15 cellular contexts compared by ENCODE assay signal in genomic region chr6:35080821-35081425, GRCh38.
DNase-seq lines count a peak whose midpoint lies in the region; ATAC-seq and TF ChIP-seq lines count a peak whose summit lies in the region.
"Had no signal": no experiment of that assay in that cellular context is flagged by ENCODE, and none has a peak within 500 bp of the region (broad histone marks: within the 10 kb centered on the region; RNA-seq: fewer than 3 reads in every experiment).

No MANE protein-coding gene starts in this region.

- no peaks in the 10 kb centered on the region for H3K4me1 Mint-ChIP-seq in stimulated activated effector memory CD8-positive, alpha-beta T cell treated with anti-CD3 and anti-CD28 coated beads, Interleukin-12 subunit alpha, Interleukin-12 subunit beta, amount 100 ng/mL, for 72 hours

- no TSS peak for BruUV-seq in A673 (replicated peaks; lab: Mats Ljungman, UMichigan)

- no peaks in the 10 kb centered on the region for H3K9me3 Mint-ChIP-seq in stimulated activated effector memory CD8-positive, alpha-beta T cell treated with anti-CD3 and anti-CD28 coated beads, Interleukin-12 subunit alpha, Interleukin-12 subunit beta, amount 100 ng/mL, for 72 hours
- H3K9me3 Mint-ChIP-seq: activated naive CD4-positive, alpha-beta T cell treated with anti-CD3 and anti-CD28 coated beads for 36 hours; naive thymus-derived CD8-positive, alpha-beta T cell had no signal

- POLR2A ChIA-PET in A673 (lab: Charles Lee; ENCODE audit: low non-redundant PET) = interaction anchor here (0.5 kb wide), 1 partner anchor 189 kb away, joined by 4 read pairs; no protein-coding TSS in a partner anchor

- peak overlapping the region; percentile 62 for H3K27ac ChIP-seq in caudate nucleus (ENCODE audit: low read depth, low read length)
- H3K27ac ChIP-seq in lower lobe of right lung = peak overlapping the region; percentile 75
- peak overlapping the region; percentile 67 for H3K27ac ChIP-seq in temporal lobe (ENCODE audit: low read depth, low read length)
- no peak overlapping the region for H3K27ac ChIP-seq in A673 (ENCODE audit: low read depth, low read length, poor library complexity, severe bottlenecking)
- H3K27ac ChIP-seq: 22Rv1, colonic mucosa had no signal

- H3K4me1 ChIP-seq in lower lobe of right lung (peaks cover 19% of the 10 kb centered on the region), A673 (ENCODE audit: insufficient read depth, low read length, poor library complexity, severe bottlenecking) (peaks cover 8% of the 10 kb centered on the region)
- H3K4me1 ChIP-seq: colonic mucosa had no signal

- H3K27me3 ChIP-seq in lower lobe of right lung (ENCODE audit: low read depth) (no peaks in the 10 kb centered on the region), A673 (replicated peaks; ENCODE audit: insufficient read depth, low read depth, low read length, poor library complexity) (no peaks in the 10 kb centered on the region)
- H3K27me3 ChIP-seq: colonic mucosa had no signal

- peak; percentile 57 for DNase-seq in SIG-M5 treated with dmso at 0.1 percent for 504 hours (lab: John Stamatoyannopoulos, UW; ENCODE audit: unreplicated experiment)
- DNase-seq in SIG-M5 (lab: John Stamatoyannopoulos, UW) = no peak
- no peak for DNase-seq in caudate nucleus (lab: John Stamatoyannopoulos, UW)
- DNase-seq in lower lobe of right lung = no peak
- DNase-seq in stimulated activated effector memory CD8-positive, alpha-beta T cell treated with anti-CD3 and anti-CD28 coated beads, Interleukin-12 subunit alpha, Interleukin-12 subunit beta, amount 100 ng/mL, for 72 hours (ENCODE audit: low spot score in 2 of 2) = no peak
- DNase-seq in NAMALWA (ENCODE audit: low spot score) = no peak
- no peak for DNase-seq in A673 (ENCODE audit: low spot score)
- DNase-seq: activated CD4-positive, alpha-beta T cell treated with anti-CD3 and anti-CD28 coated beads, Interleukin-2, amount 50 U/mL, for 4 hours; activated naive CD4-positive, alpha-beta T cell treated with anti-CD3 and anti-CD28 coated beads for 36 hours; colonic mucosa; NCI-H1092 treated with DMSO at 0.1 percent for 48 hours; T-helper 17 cell had no signal

- ATAC-seq in lower lobe of right lung = peak; percentile 4 to 10
- no peak for ATAC-seq in stimulated activated effector memory CD8-positive, alpha-beta T cell treated with anti-CD3 and anti-CD28 coated beads, Interleukin-12 subunit alpha, Interleukin-12 subunit beta, amount 100 ng/mL, for 72 hours
- ATAC-seq: naive thymus-derived CD8-positive, alpha-beta T cell; T-helper 17 cell had no signal

- CTCF ChIA-PET in A673 (lab: Charles Lee) = no interaction called here

- H3K9me3 ChIP-seq in lower lobe of right lung = no peaks in the 10 kb centered on the region
- no peaks in the 10 kb centered on the region for H3K9me3 ChIP-seq in A673 (ENCODE audit: low read depth, low read length, poor library complexity, severe bottlenecking)
- H3K9me3 ChIP-seq: colonic mucosa had no signal

- H3K36me3 ChIP-seq in lower lobe of right lung = peaks cover 97% of the 10 kb centered on the region
- H3K36me3 ChIP-seq in A673 (ENCODE audit: insufficient read depth, low read length, poor library complexity, severe bottlenecking) = peaks cover 13% of the 10 kb centered on the region

- no peak overlapping the region for H3K4me3 Mint-ChIP-seq in stimulated activated effector memory CD8-positive, alpha-beta T cell treated with anti-CD3 and anti-CD28 coated beads, Interleukin-12 subunit alpha, Interleukin-12 subunit beta, amount 100 ng/mL, for 72 hours
- H3K4me3 Mint-ChIP-seq: activated naive CD4-positive, alpha-beta T cell treated with anti-CD3 and anti-CD28 coated beads for 36 hours; naive thymus-derived CD8-positive, alpha-beta T cell; T-helper 17 cell had no signal

- no peak overlapping the region for H3K4me3 ChIP-seq in lower lobe of right lung
- no peak overlapping the region for H3K4me3 ChIP-seq in A673 (ENCODE audit: low read depth, low read length, poor library complexity, severe bottlenecking)
- H3K4me3 ChIP-seq: colonic mucosa had no signal

- intact Hi-C loops in lower lobe of right lung (cut with DNase I) (no loop called here), A673 (cut with micrococcal nuclease; ENCODE audit: unreplicated experiment) (no loop called here)

- no peak overlapping the region for H3K27ac Mint-ChIP-seq in stimulated activated effector memory CD8-positive, alpha-beta T cell treated with anti-CD3 and anti-CD28 coated beads, Interleukin-12 subunit alpha, Interleukin-12 subunit beta, amount 100 ng/mL, for 72 hours
- H3K27ac Mint-ChIP-seq: activated naive CD4-positive, alpha-beta T cell treated with anti-CD3 and anti-CD28 coated beads for 36 hours; T-helper 17 cell had no signal

- H3K36me3 Mint-ChIP-seq in stimulated activated effector memory CD8-positive, alpha-beta T cell treated with anti-CD3 and anti-CD28 coated beads, Interleukin-12 subunit alpha, Interleukin-12 subunit beta, amount 100 ng/mL, for 72 hours = no peaks in the 10 kb centered on the region

- TF ChIP-seq CTCF in lower lobe of right lung (IDR thresholded peaks at IDR 0.05) = no peak
- no peak for TF ChIP-seq CTCF in A673 (conservative IDR thresholded peaks at IDR 0.05; ENCODE audit: low read depth, low read length)
